In the genomic region with DNA sequence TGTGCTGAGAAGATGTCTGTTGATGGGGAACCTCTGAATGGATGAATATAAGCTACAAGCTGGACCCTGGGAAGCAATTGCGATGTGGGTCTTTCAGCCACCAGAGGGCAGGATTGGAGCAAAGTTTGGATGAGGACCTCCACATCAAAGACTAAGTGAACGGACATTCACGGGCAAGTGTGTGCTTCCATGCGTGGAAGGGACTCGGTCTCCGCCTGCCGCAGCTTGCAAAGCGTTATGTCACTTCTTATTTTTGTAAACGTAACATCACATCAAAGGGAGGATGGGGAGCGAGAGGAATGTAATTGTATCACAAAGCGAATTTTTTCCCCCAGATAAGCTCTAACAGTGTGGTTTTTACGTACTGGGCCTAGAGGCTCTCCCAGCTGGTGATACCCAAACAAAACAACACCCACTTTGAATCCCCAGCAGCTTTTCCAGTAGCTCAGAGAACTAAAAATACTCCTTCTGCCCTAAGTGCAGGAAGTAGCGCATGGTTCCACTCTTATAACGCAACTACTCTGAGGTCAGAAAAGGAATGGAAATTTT, we compare ENCODE assay signal across 8 cellular contexts.
DNase-seq lines count a peak whose midpoint lies in the region; ATAC-seq, FAIRE-seq and TF ChIP-seq lines count a peak whose summit lies in the region.

No MANE protein-coding gene starts in this region.

- peak overlapping the region; percentile 75 for H3K27ac Mint-ChIP-seq in neural crest cell (ENCODE audit: unreplicated experiment)
- H3K27ac Mint-ChIP-seq in stimulated activated naive CD8-positive, alpha-beta T cell treated with anti-CD3 and anti-CD28 coated beads, Interleukin-15, amount 100 ng/mL, for 72 hours: peak overlapping the region; percentile 53 to 65

- peak; percentile 3 for DNase-seq in DMS79 (lab: John Stamatoyannopoulos, UW)
- peak; percentile 88 for DNase-seq in RCC 7860 (ENCODE audit: low spot score)
- DNase-seq in activated T-helper 9 cell treated with anti-CD3 and anti-CD28 coated beads, Interleukin-2, amount 50 U/mL, for 16 hours (ENCODE audit: low read depth): peak; percentile 45
- DNase-seq in foreskin fibroblast: peak; percentile 68 to 88
- peak; percentile 88 for DNase-seq in neural crest cell (ENCODE audit: low read depth, low spot score)
- peak; percentile 72 to 79 for DNase-seq in stimulated activated naive CD8-positive, alpha-beta T cell treated with anti-CD3 and anti-CD28 coated beads, Interleukin-15, amount 100 ng/mL, for 72 hours

- peak; percentile 93 for TF ChIP-seq RAD21 in Ishikawa (IDR thresholded peaks at IDR 0.05; ENCODE audit: low read depth)

- peak overlapping the region; percentile 30 to 48 for H3K4me3 ChIP-seq in foreskin fibroblast (ENCODE audit: low read depth in 1 of 2, low read length in 2 of 2)

- H3K4me3 Mint-ChIP-seq in neural crest cell: peak overlapping the region; percentile 82
- H3K4me3 Mint-ChIP-seq in stimulated activated naive CD8-positive, alpha-beta T cell treated with anti-CD3 and anti-CD28 coated beads, Interleukin-15, amount 100 ng/mL, for 72 hours: peak overlapping the region; percentile 93 to 95

- no peak; the same call in 1 of the 2 replicates for TF ChIP-seq EP300 in Ishikawa (IDR thresholded peaks at IDR 0.05; ENCODE audit: borderline replicate concordance)

- H3K27me3 Mint-ChIP-seq in neural crest cell (ENCODE audit: low read depth): peaks cover 3% of the 10 kb centered on the region
- H3K27me3 Mint-ChIP-seq in stimulated activated naive CD8-positive, alpha-beta T cell treated with anti-CD3 and anti-CD28 coated beads, Interleukin-15, amount 100 ng/mL, for 72 hours: no peaks in the 10 kb centered on the region

- H3K9me3 Mint-ChIP-seq in neural crest cell: no peaks in the 10 kb centered on the region
- no peaks in the 10 kb centered on the region for H3K9me3 Mint-ChIP-seq in stimulated activated naive CD8-positive, alpha-beta T cell treated with anti-CD3 and anti-CD28 coated beads, Interleukin-15, amount 100 ng/mL, for 72 hours

- peaks cover 29% of the 10 kb centered on the region for H3K4me1 Mint-ChIP-seq in neural crest cell
- peaks cover 40% of the 10 kb centered on the region for H3K4me1 Mint-ChIP-seq in stimulated activated naive CD8-positive, alpha-beta T cell treated with anti-CD3 and anti-CD28 coated beads, Interleukin-15, amount 100 ng/mL, for 72 hours

- TF ChIP-seq CTCF in foreskin fibroblast (IDR thresholded peaks at IDR 0.05; ENCODE audit: low read depth, low read length) (peak; percentile 77), neural crest cell (conservative IDR thresholded peaks at IDR 0.05) (peak; percentile 82)

- FAIRE-seq in RCC 7860 (lab: Jason Lieb, UNC): peak; percentile 92

- ATAC-seq in GM21717 (IDR thresholded peaks at IDR 0.05; ENCODE audit: unreplicated experiment): peak; percentile 87
- ATAC-seq in stimulated activated naive CD8-positive, alpha-beta T cell treated with anti-CD3 and anti-CD28 coated beads, Interleukin-15, amount 100 ng/mL, for 72 hours: peak; percentile 70

- peaks cover 8% of the 10 kb centered on the region for H3K36me3 Mint-ChIP-seq in neural crest cell (ENCODE audit: low read depth)

TF ChIP-seq in Ishikawa, 13 proteins besides CTCF, POLR2A, EP300 and RAD21:
- no peak for TF ChIP-seq NFIC (IDR thresholded peaks at IDR 0.05)
- TF ChIP-seq MAX (IDR thresholded peaks at IDR 0.05): 0 out of 2 replicates have a peak, but pooled peaks have one; percentile 23

Comparison
In these comparisons a context has a peak if more than half of its experiments do, and no peak if none do; other contexts are left out.
1. Peak in every context shown above with its lines: DNase-seq, ATAC-seq and H3K4me3 ChIP-seq.
2. DNase-seq: peak in every context shown above with its lines; median percentile 88 in RCC 7860; 88 in neural crest cell; 78 in foreskin fibroblast; 76 in stimulated activated naive CD8-positive, alpha-beta T cell treated with anti-CD3 and anti-CD28 coated beads, Interleukin-15, amount 100 ng/mL, for 72 hours; 45 in activated T-helper 9 cell treated with anti-CD3 and anti-CD28 coated beads, Interleukin-2, amount 50 U/mL, for 16 hours; 3 in DMS79.